5 cellular contexts compared by ENCODE assay signal in genomic region chr3:112919541-112919940, GRCh38. TPM values are rescaled to one million over a fixed set of nuclear protein-coding genes. Genes with fewer than 3 reads are reported as not detected.
"Had no signal": no experiment of that assay in that cellular context is flagged by ENCODE, and none has a peak within 500 bp of the region (broad histone marks: within the 10 kb centered on the region; RNA-seq: fewer than 3 reads in every experiment).

No MANE protein-coding gene starts in this region.

RNA-seq across cellular contexts. Expression of gene CD200R1, which starts 55.4 kb away (rescaled TPM):
- total RNA-seq: chondrocyte, dermis blood vessel endothelial cell, endothelial cell of umbilical vein, epithelial cell of proximal tubule had no signal
- polyA plus RNA-seq: endothelial cell of umbilical vein, mammary epithelial cell had no signal
